22 cellular contexts compared by ENCODE assay signal in the genomic region with DNA sequence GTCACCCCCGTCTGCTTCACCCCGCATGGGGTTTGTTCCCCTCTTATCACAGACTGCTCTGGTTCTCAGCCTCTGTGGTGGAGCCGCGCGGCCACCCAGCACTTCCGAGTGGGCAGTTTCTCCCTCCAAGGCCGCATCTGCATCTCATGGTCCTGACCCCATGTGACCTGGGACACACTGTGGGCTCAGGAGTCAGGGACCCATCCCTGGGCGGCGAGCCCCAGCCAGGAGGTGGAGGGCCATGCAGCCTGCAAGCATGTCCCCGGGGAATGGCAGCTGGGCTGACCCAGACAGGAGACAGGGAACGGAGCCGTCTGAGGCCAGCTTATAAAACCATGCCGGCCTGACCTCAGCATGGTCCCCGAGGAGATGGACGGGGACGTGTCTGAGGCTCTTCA. TPM values are rescaled to one million over a fixed set of nuclear protein-coding genes. Genes with fewer than 3 reads are reported as not detected.
DNase-seq lines count a peak whose midpoint lies in the region; ATAC-seq and TF ChIP-seq lines count a peak whose summit lies in the region.
"Had no signal": no experiment of that assay in that cellular context is flagged by ENCODE, and none has a peak within 500 bp of the region (broad histone marks: within the 10 kb centered on the region; RNA-seq: fewer than 3 reads in every experiment).

No MANE protein-coding gene starts in this region.

- peak overlapping the region in 11 of 12 donors; percentile 68 to 91 (median 81) for H3K27ac ChIP-seq in heart left ventricle
- peak overlapping the region; percentile 1 for H3K27ac ChIP-seq in right cardiac atrium (ENCODE audit: low read length)
- peak overlapping the region in 3 of 4 donors; percentile 31 to 63 (median 34) for H3K27ac ChIP-seq in sigmoid colon
- H3K27ac ChIP-seq: body of pancreas, neutrophil, SJSA1, uterus had no signal

- no peaks in the 10 kb centered on the region for H3K36me3 Mint-ChIP-seq in activated naive CD8-positive, alpha-beta T cell treated with anti-CD3 and anti-CD28 coated beads for 36 hours
- H3K36me3 Mint-ChIP-seq: activated naive CD4-positive, alpha-beta T cell treated with anti-CD3 and anti-CD28 coated beads, Interleukin-2, amount 50 U/mL, for 72 hours had no signal

- no peak overlapping the region for H3K4me3 Mint-ChIP-seq in activated naive CD8-positive, alpha-beta T cell treated with anti-CD3 and anti-CD28 coated beads for 36 hours
- H3K4me3 Mint-ChIP-seq: H9; stimulated activated naive CD8-positive, alpha-beta T cell treated with anti-CD3 and anti-CD28 coated beads, Interleukin-15, amount 100 ng/mL, for 72 hours had no signal

- 55 to 73% (median 61%) methylated on average over 16 of the region's 16 CpGs for WGBS in heart left ventricle, 4 donors
- WGBS in right cardiac atrium = 62% methylated on average over 16 of the region's 16 CpGs
- WGBS in sigmoid colon, 2 donors = 87 to 91% methylated on average over 16 of the region's 16 CpGs

- H3K27me3 Mint-ChIP-seq in activated naive CD8-positive, alpha-beta T cell treated with anti-CD3 and anti-CD28 coated beads for 36 hours = no peaks in the 10 kb centered on the region
- H3K27me3 Mint-ChIP-seq: stimulated activated naive CD8-positive, alpha-beta T cell treated with anti-CD3 and anti-CD28 coated beads, Interleukin-15, amount 100 ng/mL, for 72 hours had no signal

- peak overlapping the region in 5 of 12 donors; percentile 7 to 21 (median 13) for H3K4me3 ChIP-seq in heart left ventricle
- H3K4me3 ChIP-seq in right cardiac atrium (ENCODE audit: low read length) = no peak overlapping the region
- no peak overlapping the region for H3K4me3 ChIP-seq in sigmoid colon
- H3K4me3 ChIP-seq: body of pancreas, mucosa of descending colon, SJSA1, uterus had no signal

- no peak for TF ChIP-seq EP300 in sigmoid colon (IDR thresholded peaks at IDR 0.05)

- intact Hi-C loops in heart left ventricle (cut with DNase I) (loop anchor here in 3 of 10 donors (2.0 to 5.0 kb wide), 3 partner anchors 20 to 56 kb away; no protein-coding TSS in a partner anchor), cardiac septum (cut with DNase I) (loop anchor here (5.0 kb wide), 1 partner anchor 36 kb away; no protein-coding TSS in a partner anchor), right cardiac atrium (cut with DNase I) (no loop called here), sigmoid colon (cut with DNase I) (no loop called here)

- H3K4me1 Mint-ChIP-seq in activated naive CD8-positive, alpha-beta T cell treated with anti-CD3 and anti-CD28 coated beads for 36 hours = peaks cover 4% of the 10 kb centered on the region

- H3K9me3 ChIP-seq in heart left ventricle (no peaks in the 10 kb centered on the region), right cardiac atrium (ENCODE audit: control insufficient read depth, low read length) (no peaks in the 10 kb centered on the region), sigmoid colon (no peaks in the 10 kb centered on the region)
- H3K9me3 ChIP-seq: body of pancreas, mucosa of descending colon, neutrophil, SJSA1, uterus had no signal

- peak in 2 of 4 donors; percentile 1 to 18 for ATAC-seq in heart left ventricle
- peak in 1 of 2 donors; percentile 23 for ATAC-seq in right cardiac atrium
- ATAC-seq: activated naive CD4-positive, alpha-beta T cell treated with anti-CD3 and anti-CD28 coated beads, Interleukin-2, amount 50 U/mL, for 72 hours; stimulated activated naive CD8-positive, alpha-beta T cell treated with anti-CD3 and anti-CD28 coated beads, Interleukin-15, amount 100 ng/mL, for 72 hours had no signal

- TF ChIP-seq POLR2A in heart left ventricle (IDR thresholded peaks at IDR 0.05) = no peak
- no peak for TF ChIP-seq POLR2A in sigmoid colon (IDR thresholded peaks at IDR 0.05)

- no peaks in the 10 kb centered on the region for H3K9me3 Mint-ChIP-seq in activated naive CD8-positive, alpha-beta T cell treated with anti-CD3 and anti-CD28 coated beads for 36 hours
- H3K9me3 Mint-ChIP-seq: activated naive CD4-positive, alpha-beta T cell treated with anti-CD3 and anti-CD28 coated beads, Interleukin-2, amount 50 U/mL, for 72 hours; H9; stimulated activated naive CD8-positive, alpha-beta T cell treated with anti-CD3 and anti-CD28 coated beads, Interleukin-15, amount 100 ng/mL, for 72 hours had no signal

- peaks cover 3 to 49% (median 28%) of the 10 kb centered on the region in 12 donors for H3K4me1 ChIP-seq in heart left ventricle
- H3K4me1 ChIP-seq in right cardiac atrium (ENCODE audit: control insufficient read depth, insufficient read depth, low read length) = peaks cover 6% of the 10 kb centered on the region
- H3K4me1 ChIP-seq in sigmoid colon = no peaks in the 10 kb centered on the region
- H3K4me1 ChIP-seq: body of pancreas, SJSA1, uterus had no signal

- H3K36me3 ChIP-seq in heart left ventricle (peaks cover 0 to 4% (median 0%) of the 10 kb centered on the region in 9 donors), sigmoid colon (peaks cover 0 to 20% (median 0%) of the 10 kb centered on the region in 4 donors)
- H3K36me3 ChIP-seq: SJSA1, uterus had no signal

- TF ChIP-seq CTCF in heart left ventricle (IDR thresholded peaks at IDR 0.05) = no peak
- TF ChIP-seq CTCF in sigmoid colon (IDR thresholded peaks at IDR 0.05) = no peak

- DNase-seq in heart left ventricle = peak in 1 of 5 donors; percentile 52
- no peak for DNase-seq in cardiac septum (ENCODE audit: low spot score)
- peak; percentile 58 to 81 (median 72) for DNase-seq in right cardiac atrium
- no peak for DNase-seq in sigmoid colon
- DNase-seq in activated naive CD8-positive, alpha-beta T cell treated with anti-CD3 and anti-CD28 coated beads for 36 hours = no peak
- DNase-seq in NCI-H524 treated with DMSO at 0.1 percent for 48 hours (lab: John Stamatoyannopoulos, UW) = no peak
- no peak for DNase-seq in stimulated activated CD4-positive, alpha-beta T cell treated with anti-CD3 and anti-CD28 coated beads, Interleukin-4, amount 100 ng/mL, for 4 hours
- DNase-seq in DMS53 treated with DMSO at 0.1 percent for 48 hours (lab: John Stamatoyannopoulos, UW; ENCODE audit: unreplicated experiment) = no peak
- DNase-seq: activated T-cell treated with anti-CD3 and anti-CD28 coated beads, Interleukin-2, amount 50 U/mL, for 48 hours; GDM1; H9; NCI-H146; NCI-H2171; stimulated activated CD4-positive, alpha-beta T cell treated with anti-CD3 and anti-CD28 coated beads, Interleukin-2, amount 100 ng/mL, for 24 hours; stimulated activated naive CD8-positive, alpha-beta T cell treated with anti-CD3 and anti-CD28 coated beads, Interleukin-15, amount 100 ng/mL, for 72 hours; T-helper 9 cell had no signal

- H3K27me3 ChIP-seq in heart left ventricle (no peaks in the 10 kb centered on the region), right cardiac atrium (ENCODE audit: control insufficient read depth, insufficient read depth) (no peaks in the 10 kb centered on the region), sigmoid colon (no peaks in the 10 kb centered on the region)
- H3K27me3 ChIP-seq: body of pancreas, SJSA1, uterus had no signal

- H3K27ac Mint-ChIP-seq in activated naive CD8-positive, alpha-beta T cell treated with anti-CD3 and anti-CD28 coated beads for 36 hours = no peak overlapping the region
- H3K27ac Mint-ChIP-seq: activated naive CD4-positive, alpha-beta T cell treated with anti-CD3 and anti-CD28 coated beads, Interleukin-2, amount 50 U/mL, for 72 hours; stimulated activated naive CD8-positive, alpha-beta T cell treated with anti-CD3 and anti-CD28 coated beads, Interleukin-15, amount 100 ng/mL, for 72 hours had no signal

RNA-seq across cellular contexts. Expression of a gene that starts 25.2 kb away (rescaled TPM):
- 100 to 1,000 TPM in 1 of 9 donors, 10 to 100 TPM in 7, 1 to 10 TPM in 1; 8.5 to 104 (median 12.8) TPM for total RNA-seq in heart left ventricle
- polyA plus RNA-seq in heart left ventricle = 10 to 100 TPM in 1 of 2 donors, 1 to 10 TPM in 1; 5.7 to 14.8 TPM
- total RNA-seq in cardiac septum = 17.1 TPM
- 10 to 100 TPM; 12.4 to 25.0 (median 17.0) TPM for total RNA-seq in right cardiac atrium
- 8.1 TPM for polyA plus RNA-seq in right cardiac atrium
- total RNA-seq in sigmoid colon = 10 to 100 TPM; 10.2 to 19.4 (median 13.0) TPM
- polyA plus RNA-seq in sigmoid colon = 10 to 100 TPM in 2 of 3 donors, 1 to 10 TPM in 1; 5.4 to 41.7 (median 21.3) TPM
- total RNA-seq in activated naive CD8-positive, alpha-beta T cell treated with anti-CD3 and anti-CD28 coated beads for 36 hours = 10 to 100 TPM; 26.8 to 27.2 TPM

RNA-seq across cellular contexts. Expression of a gene that starts 47.8 kb away (rescaled TPM):
- total RNA-seq in heart left ventricle (10 to 100 TPM in 5 of 9 donors, 1 to 10 TPM in 4; 8.0 to 14.1 (median 10.3) TPM), cardiac septum (13.3 TPM), right cardiac atrium (10 to 100 TPM; 10.6 to 16.0 (median 15.2) TPM), sigmoid colon (10 to 100 TPM in 2 of 4 donors, 1 to 10 TPM in 2; 6.4 to 22.4 (median 11.8) TPM)
- polyA plus RNA-seq in heart left ventricle (10 to 100 TPM in 1 of 2 donors, 1 to 10 TPM in 1; 5.0 to 10.8 TPM), right cardiac atrium (7.9 TPM), sigmoid colon (10 to 100 TPM in 1 of 3 donors, 1 to 10 TPM in 2; 8.1 to 19.6 (median 9.6) TPM)
- 1 to 10 TPM; 5.4 to 6.1 TPM for total RNA-seq in activated naive CD8-positive, alpha-beta T cell treated with anti-CD3 and anti-CD28 coated beads for 36 hours

RNA-seq across cellular contexts. Expression of a gene that starts 51.2 kb away (rescaled TPM):
- total RNA-seq in heart left ventricle = 10 to 100 TPM; 10.9 to 27.8 (median 14.9) TPM
- 10 to 100 TPM; 13.8 to 17.8 TPM for polyA plus RNA-seq in heart left ventricle
- total RNA-seq in cardiac septum = 12.8 TPM
- total RNA-seq in right cardiac atrium = 10 to 100 TPM; 15.4 to 19.0 (median 16.1) TPM
- polyA plus RNA-seq in right cardiac atrium = 16.9 TPM
- 10 to 100 TPM; 17.8 to 24.6 (median 22.1) TPM for total RNA-seq in sigmoid colon
- 10 to 100 TPM in 2 of 3 donors, 1 to 10 TPM in 1; 9.6 to 25.9 (median 11.3) TPM for polyA plus RNA-seq in sigmoid colon
- 10 to 100 TPM; 36.4 to 37.8 TPM for total RNA-seq in activated naive CD8-positive, alpha-beta T cell treated with anti-CD3 and anti-CD28 coated beads for 36 hours

Comparison
In these comparisons a context has a peak if more than half of its experiments do, and no peak if none do; other contexts are left out.
1. DNase-seq: peak in right cardiac atrium (3 of 3); none in cardiac septum (single experiment), sigmoid colon (single experiment), activated naive CD8-positive, alpha-beta T cell treated with anti-CD3 and anti-CD28 coated beads for 36 hours (single experiment), NCI-H524 treated with DMSO at 0.1 percent for 48 hours (single experiment), stimulated activated CD4-positive, alpha-beta T cell treated with anti-CD3 and anti-CD28 coated beads, Interleukin-4, amount 100 ng/mL, for 4 hours (0 of 2) and DMS53 treated with DMSO at 0.1 percent for 48 hours (single experiment).
2. H3K27ac ChIP-seq: peak in every context shown above with its lines; median percentile 81 in heart left ventricle; 34 in sigmoid colon; 1 in right cardiac atrium.